1 cellular context compared by ENCODE assay signal in genomic region chr3:67113802-67114407, GRCh38.
A peak's percentile ranks its signal among the peaks of the same experiment; 100 is the strongest.
TF ChIP-seq lines count a peak whose summit lies in the region.

No MANE protein-coding gene starts in this region.

TF ChIP-seq in WTC11, 78 proteins besides CTCF, POLR2A, EP300 and RAD21 (continued from another document and continues in another):
- peak; percentile 49; the same call in 1 of the 2 replicates for TF ChIP-seq JUN (CRISPR knock-in tag; IDR thresholded peaks at IDR 0.05)
- TF ChIP-seq NFE2L1 (CRISPR knock-in tag; IDR thresholded peaks at IDR 0.05): peak; percentile 94
- TF ChIP-seq ZNF425 (CRISPR knock-in tag; conservative IDR thresholded peaks at IDR 0.05): no peak
- TF ChIP-seq TP53 (CRISPR knock-in tag; IDR thresholded peaks at IDR 0.05): peak; percentile 86; the same call in 1 of the 2 replicates
- TF ChIP-seq PRRX2 (CRISPR knock-in tag; IDR thresholded peaks at IDR 0.05): no peak
- TF ChIP-seq ARID4B (CRISPR knock-in tag; IDR thresholded peaks at IDR 0.05; ENCODE audit: borderline replicate concordance): peak; percentile 96
- peak; percentile 25; the same call in 1 of the 2 replicates for TF ChIP-seq NFYB (CRISPR knock-in tag; conservative IDR thresholded peaks at IDR 0.05; ENCODE audit: low read depth)
- TF ChIP-seq SOX15 (CRISPR knock-in tag; IDR thresholded peaks at IDR 0.05): no peak
- peak; percentile 91 for TF ChIP-seq FOXP4 (CRISPR knock-in tag; IDR thresholded peaks at IDR 0.05)
- TF ChIP-seq ETV6 (CRISPR knock-in tag; IDR thresholded peaks at IDR 0.05): peak; percentile 92
- TF ChIP-seq FOXK1 (CRISPR knock-in tag; IDR thresholded peaks at IDR 0.05): peak; percentile 90
- peak; percentile 85 for TF ChIP-seq CREB1 (CRISPR knock-in tag; IDR thresholded peaks at IDR 0.05)
- TF ChIP-seq STAT6 (CRISPR knock-in tag; conservative IDR thresholded peaks at IDR 0.05; ENCODE audit: low read depth): no peak; the same call in 1 of the 2 replicates
- no peak for TF ChIP-seq ZNF671 (CRISPR knock-in tag; IDR thresholded peaks at IDR 0.05)
- TF ChIP-seq JAZF1 (CRISPR knock-in tag; IDR thresholded peaks at IDR 0.05): no peak
- TF ChIP-seq CREM (CRISPR knock-in tag; IDR thresholded peaks at IDR 0.05): peak; percentile 65; the same call in 1 of the 2 replicates
- TF ChIP-seq ZNF232 (CRISPR knock-in tag; IDR thresholded peaks at IDR 0.05): peak; percentile 96
- no peak for TF ChIP-seq GTF2I (CRISPR knock-in tag; conservative IDR thresholded peaks at IDR 0.05)
- no peak for TF ChIP-seq ZNF263 (CRISPR knock-in tag; IDR thresholded peaks at IDR 0.05; ENCODE audit: low read depth)
- peak; percentile 98 for TF ChIP-seq TEAD4 (CRISPR knock-in tag; IDR thresholded peaks at IDR 0.05)
- TF ChIP-seq MAX (CRISPR knock-in tag; IDR thresholded peaks at IDR 0.05): peak; percentile 56; the same call in 1 of the 2 replicates
- no peak for TF ChIP-seq NR3C1 (CRISPR knock-in tag; conservative IDR thresholded peaks at IDR 0.05; ENCODE audit: low read depth)
- no peak for TF ChIP-seq OVOL2 (CRISPR knock-in tag; IDR thresholded peaks at IDR 0.05; ENCODE audit: borderline replicate concordance)
- no peak for TF ChIP-seq ZBTB21 (CRISPR knock-in tag; IDR thresholded peaks at IDR 0.05; ENCODE audit: borderline replicate concordance)
- TF ChIP-seq ZNF317 (CRISPR knock-in tag; IDR thresholded peaks at IDR 0.05; ENCODE audit: borderline replicate concordance, low read depth): no peak
- 0 out of 2 replicates have a peak, but pooled peaks have one; percentile 47 for TF ChIP-seq TCF7 (CRISPR knock-in tag; IDR thresholded peaks at IDR 0.05; ENCODE audit: low read depth)
- TF ChIP-seq ZNF138 (CRISPR knock-in tag; conservative IDR thresholded peaks at IDR 0.05): no peak
- TF ChIP-seq GABPB1 (CRISPR knock-in tag; IDR thresholded peaks at IDR 0.05): peak; percentile 69; the same call in 1 of the 2 replicates
- TF ChIP-seq FOXP1 (CRISPR knock-in tag; IDR thresholded peaks at IDR 0.05; ENCODE audit: borderline replicate concordance): peak; percentile 40; the same call in 1 of the 2 replicates
- TF ChIP-seq IRF2 (CRISPR knock-in tag; IDR thresholded peaks at IDR 0.05; ENCODE audit: borderline replicate concordance, low read depth): no peak
- TF ChIP-seq SMAD3 (CRISPR knock-in tag; IDR thresholded peaks at IDR 0.05; ENCODE audit: borderline replicate concordance): peak; percentile 96
- TF ChIP-seq AR (CRISPR knock-in tag; IDR thresholded peaks at IDR 0.05): no peak
- no peak for TF ChIP-seq CDX4 (CRISPR knock-in tag; IDR thresholded peaks at IDR 0.05; ENCODE audit: borderline replicate concordance)
- TF ChIP-seq ATF6 (CRISPR knock-in tag; IDR thresholded peaks at IDR 0.05): no peak
- TF ChIP-seq ESRRA (CRISPR knock-in tag; IDR thresholded peaks at IDR 0.05; ENCODE audit: borderline replicate concordance): peak; percentile 59; the same call in 1 of the 2 replicates
- TF ChIP-seq RELA (CRISPR knock-in tag; IDR thresholded peaks at IDR 0.05; ENCODE audit: borderline replicate concordance): no peak; the same call in 1 of the 2 replicates
- no peak for TF ChIP-seq ZNF396 (CRISPR knock-in tag; IDR thresholded peaks at IDR 0.05; ENCODE audit: borderline replicate concordance)
- TF ChIP-seq ZNF281 (CRISPR knock-in tag; IDR thresholded peaks at IDR 0.05): peak; percentile 85
